ENCODE assay signal across 5 cellular contexts in the genomic region with DNA sequence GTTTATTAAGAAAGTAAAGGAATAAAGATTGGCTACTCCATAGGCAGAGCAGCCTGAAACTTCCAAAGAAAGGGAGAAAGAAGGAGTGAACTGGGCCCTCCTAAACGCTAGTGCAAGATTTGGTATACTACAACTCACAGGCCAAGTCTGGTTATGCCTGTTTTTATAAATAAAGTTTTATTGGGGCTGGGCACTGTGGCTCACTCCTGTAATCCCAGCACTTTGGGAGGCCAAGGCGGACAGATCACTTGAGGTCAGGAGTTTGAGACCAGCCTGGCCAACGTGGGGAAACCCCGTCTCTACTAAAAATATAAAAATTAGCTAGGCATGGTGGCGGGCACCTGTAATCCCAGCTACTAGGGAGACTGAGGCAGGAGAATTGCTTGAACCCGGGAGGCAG. TPM values are rescaled to one million over a fixed set of nuclear protein-coding genes. Genes with fewer than 3 reads are reported as not detected.
"Had no signal": no experiment of that assay in that cellular context is flagged by ENCODE, and none has a peak within 500 bp of the region (broad histone marks: within the 10 kb centered on the region; RNA-seq: fewer than 3 reads in every experiment).

No MANE protein-coding gene starts in this region.

RNA-seq across cellular contexts. Expression of gene SSTR2, which starts 33.4 kb away (rescaled TPM):
- total RNA-seq: activated CD4-positive, alpha-beta T cell treated with anti-CD3 and anti-CD28 coated beads, Interleukin-2, amount 10 ng/mL, durations not matched to agents 7 days and 5 days; activated CD8-positive, alpha-beta T cell treated with anti-CD3 and anti-CD28 coated beads, Interleukin-2, amount 10 ng/mL, durations not matched to agents 7 days and 5 days; activated naive CD8-positive, alpha-beta T cell treated with anti-CD3 and anti-CD28 coated beads, Interleukin-2, amount 10 ng/mL, durations not matched to agents 7 days and 5 days; bronchial epithelial cell; T-helper 17 cell had no signal
